Comparison of ENCODE assay signal across 8 cellular contexts in genomic region chrX:132480581-132481203, GRCh38. TPM values are rescaled to one million over a fixed set of nuclear protein-coding genes. Genes with fewer than 3 reads are reported as not detected.
DNase-seq lines count a peak whose midpoint lies in the region; ATAC-seq and TF ChIP-seq lines count a peak whose summit lies in the region.

No MANE protein-coding gene starts in this region.

- intact Hi-C loops in colonic mucosa (cut with DNase I) = no loop called here

- H3F3A ChIP-seq in GM23248 (ENCODE audit: insufficient read depth) = peaks cover 8% of the 10 kb centered on the region; the same call in 1 of the 2 replicates

- H3K79me2 ChIP-seq in GM23248 (ENCODE audit: insufficient read depth) = no peaks in the 10 kb centered on the region

- ATAC-seq in thoracic aorta (ENCODE audit: insufficient number of reproducible peaks, low FRiP score, low read depth) = no peak

- H3K36me3 Mint-ChIP-seq in mesothelial cell of epicardium = no peaks in the 10 kb centered on the region

- H4K20me1 ChIP-seq in GM23248 (ENCODE audit: insufficient read depth) = no peaks in the 10 kb centered on the region

- H3K9me3 Mint-ChIP-seq in mesothelial cell of epicardium = no peaks in the 10 kb centered on the region

- peak overlapping the region; percentile 85 for H3K27ac Mint-ChIP-seq in mesothelial cell of epicardium

- peak overlapping the region; percentile 26 for H3K4me3 Mint-ChIP-seq in mesothelial cell of epicardium

- peak overlapping the region; percentile 82 for H2AFZ ChIP-seq in GM23248

- peak overlapping the region; percentile 61 for H3K4me3 ChIP-seq in GM23248
- H3K4me3 ChIP-seq in colonic mucosa = peak overlapping the region; percentile 16
- peak overlapping the region; percentile 64 for H3K4me3 ChIP-seq in thoracic aorta

- TF ChIP-seq CTCF in GM13977 (IDR thresholded peaks at IDR 0.05; ENCODE audit: extremely low read depth, insufficient read depth, missing control alignments) (no peak), colonic mucosa (IDR thresholded peaks at IDR 0.05) (no peak), mesothelial cell of epicardium (IDR thresholded peaks at IDR 0.05; ENCODE audit: unreplicated experiment) (no peak), thoracic aorta (IDR thresholded peaks at IDR 0.05) (no peak)

- 0% methylated on average over 6 of the region's 6 CpGs for WGBS in GM23248 (ENCODE audit: low coverage in 1 of 2, low lambda C conversion rate in 2 of 2, missing lambda C conversion rate in 2 of 2), 2 experiments

- H3K9ac ChIP-seq in GM23248 (peak overlapping the region; percentile 46), colonic mucosa (ENCODE audit: low read depth in 2 of 2, low read length in 2 of 2) (peak overlapping the region in 1 of 2 donors; percentile 57)

- H3K27me3 ChIP-seq in GM23248 (replicated peaks; ENCODE audit: insufficient read depth) (no peaks in the 10 kb centered on the region), colonic mucosa (no peaks in the 10 kb centered on the region), thoracic aorta (replicated peaks; ENCODE audit: insufficient read depth) (no peaks in the 10 kb centered on the region)

- no peaks in the 10 kb centered on the region for H3K27me3 Mint-ChIP-seq in mesothelial cell of epicardium (ENCODE audit: low read depth)

- no peaks in the 10 kb centered on the region for H3K9me2 ChIP-seq in GM23248 (ENCODE audit: insufficient read depth)

- H3K36me3 ChIP-seq in GM23248 (ENCODE audit: low read depth) = no peaks in the 10 kb centered on the region
- no peaks in the 10 kb centered on the region for H3K36me3 ChIP-seq in colonic mucosa
- H3K36me3 ChIP-seq in thoracic aorta = no peaks in the 10 kb centered on the region

- peak overlapping the region; percentile 75 for H3K4me2 ChIP-seq in GM23248 (ENCODE audit: unreplicated experiment)

- H3K4me1 ChIP-seq in GM23248 (ENCODE audit: insufficient read depth) (peaks cover 11% of the 10 kb centered on the region), colonic mucosa (peaks cover 5% of the 10 kb centered on the region), thoracic aorta (ENCODE audit: control insufficient read depth in 1 of 2, low read depth in 2 of 2) (no peaks in the 10 kb centered on the region)

- DNase-seq in GM13977 (ENCODE audit: low spot score) (peak; percentile 42), GM23248 (peak; percentile 58), LHCN-M2 (ENCODE audit: low read depth) (peak; percentile 38), T-helper 2 cell (peak in 3 of 5 experiments; percentile 13 to 86 (median 42)), colonic mucosa (peak; percentile 69), mesothelial cell of epicardium (ENCODE audit: low spot score in 2 of 2, unreplicated experiment in 2 of 2) (no peak), thoracic aorta (ENCODE audit: low spot score) (no peak), HK-2 (ENCODE audit: unreplicated experiment) (no peak)

- H3K27ac ChIP-seq in GM23248 (peak overlapping the region; percentile 56), colonic mucosa (peak overlapping the region; percentile 60), thoracic aorta (peak overlapping the region in 1 of 2 donors; percentile 38)

- no peaks in the 10 kb centered on the region for H3K9me3 ChIP-seq in GM23248 (ENCODE audit: low read depth)
- H3K9me3 ChIP-seq in colonic mucosa = no peaks in the 10 kb centered on the region
- H3K9me3 ChIP-seq in thoracic aorta = no peaks in the 10 kb centered on the region

- H3K4me1 Mint-ChIP-seq in mesothelial cell of epicardium = peaks cover 44% of the 10 kb centered on the region

- in situ Hi-C loops in GM13977 (cut with MboI; ENCODE audit: low pct_unique_long_range_greater_than_20kb, low sequenced_read_pairs, unreplicated experiment) (no loop called here), GM23248 (cut with MboI) (no loop called here)

RNA-seq across cellular contexts. Expression of gene MBNL3, which starts 8.1 kb away (rescaled TPM):
- 2.4 and 8.7 TPM in 2 replicates for total RNA-seq in GM23248 (2014; rRNA removed; shearing (Covaris generic))
- polyA plus RNA-seq in GM23248 (2016; fragmentation: Nextera tagmentation; extraction: Ambion mirVana) = 0.57 and 0.88 TPM in 2 replicates
- 3.2 and 3.9 TPM in 2 replicates for total RNA-seq in LHCN-M2 (2014; rRNA removed)
- polyA plus RNA-seq in LHCN-M2 (2012) = 0.29 TPM
- total RNA-seq in colonic mucosa = 10 to 100 TPM; 36.8 to 40.5 TPM
- 28.1 to 32.5 TPM (median 29.8 TPM) in 3 replicates for total RNA-seq in mesothelial cell of epicardium
- total RNA-seq in thoracic aorta = 1 to 10 TPM; 3.5 to 8.1 TPM

Comparison
In these comparisons a context has a peak if more than half of its experiments do, and no peak if none do; other contexts are left out.
1. DNase-seq: peak in GM13977 (single experiment), GM23248 (single experiment), LHCN-M2 (single experiment), T-helper 2 cell (3 of 5) and colonic mucosa (single experiment); none in mesothelial cell of epicardium (0 of 2), thoracic aorta (single experiment) and HK-2 (single experiment).
2. Peak in every context shown above with its lines, with median percentiles within 50 percentile points of each other: H3K4me3 ChIP-seq.